In the genomic region with DNA sequence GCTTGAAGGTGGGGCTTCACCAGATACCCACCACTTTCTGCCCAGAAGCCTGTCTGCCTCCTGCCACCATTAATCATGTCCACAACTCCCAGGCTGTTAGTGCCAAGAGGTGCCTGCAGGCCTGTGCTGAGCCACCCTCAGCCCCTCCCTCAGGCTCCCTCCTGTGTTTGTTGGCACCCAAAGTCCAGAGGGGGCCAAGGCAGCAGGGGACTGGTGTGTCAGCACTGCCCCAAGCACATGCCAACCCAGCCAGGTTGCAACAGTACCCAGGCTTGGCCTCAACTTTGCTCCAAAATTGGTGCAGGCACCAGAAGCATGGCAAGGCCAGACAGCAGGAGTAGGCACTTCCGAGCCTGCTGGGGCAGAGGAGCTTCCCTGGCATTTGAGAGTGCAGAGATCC, we compare ENCODE assay signal across 22 cellular contexts.
"Had no signal": no experiment of that assay in that cellular context is flagged by ENCODE, and none has a peak within 500 bp of the region (broad histone marks: within the 10 kb centered on the region; RNA-seq: fewer than 3 reads in every experiment).

No MANE protein-coding gene starts in this region.

- H3K9me3 ChIP-seq: colonic mucosa, esophagus squamous epithelium, lower lobe of right lung had no signal

- H3K4me3 ChIP-seq: colonic mucosa, esophagus squamous epithelium, gastrocnemius medialis, heart left ventricle, hepatocyte, left lung, lower lobe of right lung had no signal

- H3K4me1 ChIP-seq: colonic mucosa, esophagus squamous epithelium, gastrocnemius medialis, heart left ventricle, left lung, lower lobe of right lung had no signal

- ATAC-seq: effector memory CD8-positive, alpha-beta T cell; esophagus mucosa; gastrocnemius medialis; heart left ventricle; left lung; left ventricle myocardium superior; lower lobe of right lung had no signal

- H3K27me3 ChIP-seq: colonic mucosa, esophagus squamous epithelium, gastrocnemius medialis, heart left ventricle, hepatocyte, left lung had no signal

- H3K36me3 ChIP-seq: colonic mucosa, esophagus squamous epithelium, gastrocnemius medialis, heart left ventricle, left lung, lower lobe of right lung had no signal

- DNase-seq: colonic mucosa; cortex of kidney; effector CD8-positive, alpha-beta T cell; effector memory CD8-positive, alpha-beta T cell; endodermal cell; esophagus squamous epithelium; foreskin fibroblast; foreskin melanocyte; gastrocnemius medialis; heart left ventricle; immature natural killer cell; left cardiac atrium; left lung; left ventricle myocardium superior; lower lobe of right lung; mesenchymal stem cell; midbrain had no signal

- FAIRE-seq: endometrium, keratinocyte had no signal

- H3K27ac ChIP-seq: colonic mucosa, epithelial cell of prostate, esophagus squamous epithelium, gastrocnemius medialis, heart left ventricle, hepatocyte, left lung, lower lobe of right lung had no signal
